8 cellular contexts compared by ENCODE assay signal in the genomic region with DNA sequence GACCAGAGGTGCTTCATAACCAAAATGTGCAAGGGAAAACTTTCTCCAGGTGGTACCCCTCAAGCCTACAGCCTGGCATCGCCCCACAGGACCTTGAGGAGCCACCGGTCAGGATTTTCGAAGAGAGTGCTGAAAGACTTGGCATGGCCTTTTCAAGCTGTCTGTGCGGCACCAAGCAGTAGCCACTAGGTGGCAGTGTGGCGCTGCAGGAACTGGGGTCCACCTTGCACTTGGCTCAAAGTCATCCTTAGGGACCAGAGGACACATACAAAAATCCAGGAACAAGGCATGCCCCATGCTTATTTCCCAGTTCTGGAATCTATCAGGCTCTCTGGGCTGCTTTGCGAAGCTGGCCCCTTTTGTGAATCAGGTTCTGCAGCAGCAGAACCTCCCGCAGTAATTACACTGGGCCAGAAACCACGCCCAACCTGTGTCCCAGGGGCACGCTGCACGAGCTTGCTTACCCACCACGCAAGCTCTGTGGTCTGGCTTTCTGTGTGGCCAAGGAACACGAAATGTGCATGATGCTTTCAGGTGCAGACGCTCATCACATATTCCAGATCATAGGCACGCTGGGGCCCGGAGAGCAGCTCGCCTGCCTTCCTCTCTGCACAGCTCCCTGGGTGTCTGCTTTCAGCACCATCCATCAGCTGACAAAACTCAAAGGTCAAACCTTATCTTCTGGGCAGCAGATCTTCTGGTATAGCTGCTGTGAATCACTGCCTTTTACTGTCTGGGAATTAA.
A peak's percentile ranks its signal among the peaks of the same experiment; 100 is the strongest.
DNase-seq lines count a peak whose midpoint lies in the region; ATAC-seq and TF ChIP-seq lines count a peak whose summit lies in the region.

No MANE protein-coding gene starts in this region.

- no peaks in the 10 kb centered on the region for H3K9me3 Mint-ChIP-seq in activated naive CD8-positive, alpha-beta T cell treated with anti-CD3 and anti-CD28 coated beads for 36 hours
- no peaks in the 10 kb centered on the region for H3K9me3 Mint-ChIP-seq in progenitor cell of endocrine pancreas (ENCODE audit: low read depth)

- intact Hi-C loops in Right ventricle myocardium superior (cut with DNase I) = loop anchor here (5.0 to 10.0 kb wide), 2 partner anchors 336 to 604 kb away; no protein-coding TSS in a partner anchor

- TF ChIP-seq CTCF in progenitor cell of endocrine pancreas (IDR thresholded peaks at IDR 0.05; ENCODE audit: unreplicated experiment) = peak; percentile 97

- H3K36me3 Mint-ChIP-seq in activated naive CD8-positive, alpha-beta T cell treated with anti-CD3 and anti-CD28 coated beads for 36 hours = peaks cover 21% of the 10 kb centered on the region
- H3K36me3 Mint-ChIP-seq in progenitor cell of endocrine pancreas (ENCODE audit: insufficient read depth) = peaks cover 3% of the 10 kb centered on the region

- DNase-seq in DMS 273 treated with DMSO at 0.1 percent for 48 hours (lab: John Stamatoyannopoulos, UW) (peak; percentile 3), MV-4-11 (lab: John Stamatoyannopoulos, UW) (peak; percentile 28), SKM-1 treated with dmso at 0.1 percent for 144 hours (lab: John Stamatoyannopoulos, UW; ENCODE audit: unreplicated experiment) (peak; percentile 50), Right ventricle myocardium superior (peak; percentile 89), progenitor cell of endocrine pancreas (ENCODE audit: low spot score, unreplicated experiment) (peak; percentile 84), ureter (ENCODE audit: low spot score) (peak; percentile 82)
- peak; percentile 63 for DNase-seq in activated naive CD8-positive, alpha-beta T cell treated with anti-CD3 and anti-CD28 coated beads for 36 hours

- ATAC-seq in GM21528 (IDR thresholded peaks at IDR 0.05; ENCODE audit: low FRiP score, unreplicated experiment) (peak; percentile 81), Right ventricle myocardium superior (ENCODE audit: poor library complexity) (peak; percentile 91)

- H3K27ac Mint-ChIP-seq in activated naive CD8-positive, alpha-beta T cell treated with anti-CD3 and anti-CD28 coated beads for 36 hours = no peak overlapping the region
- H3K27ac Mint-ChIP-seq in progenitor cell of endocrine pancreas = peak overlapping the region; percentile 50

- peaks cover 2% of the 10 kb centered on the region for H3K4me1 Mint-ChIP-seq in activated naive CD8-positive, alpha-beta T cell treated with anti-CD3 and anti-CD28 coated beads for 36 hours
- H3K4me1 Mint-ChIP-seq in progenitor cell of endocrine pancreas (ENCODE audit: low read depth) = peaks cover 10% of the 10 kb centered on the region

- no peak overlapping the region for H3K4me3 Mint-ChIP-seq in activated naive CD8-positive, alpha-beta T cell treated with anti-CD3 and anti-CD28 coated beads for 36 hours
- H3K4me3 Mint-ChIP-seq in progenitor cell of endocrine pancreas (ENCODE audit: low read depth) = no peak overlapping the region

- peaks cover 17% of the 10 kb centered on the region for H3K27me3 Mint-ChIP-seq in activated naive CD8-positive, alpha-beta T cell treated with anti-CD3 and anti-CD28 coated beads for 36 hours
- peaks cover 11% of the 10 kb centered on the region for H3K27me3 Mint-ChIP-seq in progenitor cell of endocrine pancreas

Comparison
In these comparisons a context has a peak if more than half of its experiments do, and no peak if none do; other contexts are left out.
1. Peak in every context shown above with its lines: DNase-seq and ATAC-seq.
2. DNase-seq: peak in every context shown above with its lines; median percentile 89 in Right ventricle myocardium superior; 84 in progenitor cell of endocrine pancreas; 82 in ureter; 63 in activated naive CD8-positive, alpha-beta T cell treated with anti-CD3 and anti-CD28 coated beads for 36 hours; 50 in SKM-1 treated with dmso at 0.1 percent for 144 hours; 28 in MV-4-11; 3 in DMS 273 treated with DMSO at 0.1 percent for 48 hours.